Comparison of ENCODE assay signal across 8 cellular contexts in the genomic region with DNA sequence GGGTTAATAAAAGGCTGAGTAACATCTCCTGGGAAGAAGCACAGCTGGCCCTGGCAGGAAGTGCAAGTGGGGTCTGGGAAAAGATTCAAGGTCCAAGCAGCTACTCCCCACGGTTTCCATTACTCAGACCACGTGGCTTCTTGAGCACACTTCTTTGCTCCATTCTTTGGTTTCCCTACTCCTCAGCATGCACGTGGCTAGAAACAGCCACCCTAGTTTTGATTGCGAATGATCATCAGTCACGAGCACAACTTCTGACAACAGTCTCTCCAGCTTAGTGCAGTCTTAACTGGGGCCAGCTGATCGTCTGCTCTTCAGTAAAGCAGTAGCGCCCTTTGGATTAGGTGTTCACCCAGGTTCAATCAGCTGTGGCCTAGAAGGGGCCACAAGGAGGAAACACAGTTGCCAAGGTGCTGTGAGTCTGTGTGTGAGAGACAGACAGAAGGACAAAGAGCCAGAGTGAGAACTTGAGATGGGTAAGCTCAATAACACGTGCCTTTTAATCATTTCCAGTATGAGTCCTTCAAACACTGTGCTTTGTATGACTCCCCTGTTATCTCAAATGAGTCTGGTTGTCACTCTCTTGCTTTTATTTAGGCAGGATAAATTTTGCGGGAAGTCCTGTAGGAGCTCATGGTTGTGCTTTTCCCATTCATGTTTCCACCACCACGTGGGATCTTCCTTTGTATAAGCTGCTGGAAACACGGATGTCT. TPM values are rescaled to one million over a fixed set of nuclear protein-coding genes. Genes with fewer than 3 reads are reported as not detected.
A peak's percentile ranks its signal among the peaks of the same experiment; 100 is the strongest.
DNase-seq lines count a peak whose midpoint lies in the region; ATAC-seq and TF ChIP-seq lines count a peak whose summit lies in the region.

No MANE protein-coding gene starts in this region.

- intact Hi-C loops in body of pancreas (cut with DNase I), result no loop called here

- no peaks in the 10 kb centered on the region for H3K36me3 Mint-ChIP-seq in T-helper 1 cell treated with Interleukin-12 subunit alpha and Interleukin-12 subunit beta and Interleukin-4 antibody, amounts not matched to agents 30 μg/mL and 1 μg/mL, for 36 hours (ENCODE audit: low read depth)

- peaks cover 69% of the 10 kb centered on the region for H3K4me1 ChIP-seq in body of pancreas

- TF ChIP-seq CTCF in body of pancreas (IDR thresholded peaks at IDR 0.05), result no peak

- ATAC-seq in body of pancreas, result peak; percentile 62
- no peak for ATAC-seq in GM21825 (IDR thresholded peaks at IDR 0.05; ENCODE audit: unreplicated experiment)

- H3K27me3 ChIP-seq in body of pancreas, result no peaks in the 10 kb centered on the region

- H3K36me3 ChIP-seq in body of pancreas (replicated peaks in 1 of 2; ENCODE audit: insufficient read depth in 1 of 2, low read depth in 2 of 2), result no peaks in the 10 kb centered on the region

- peaks cover 72% of the 10 kb centered on the region for H3K27me3 Mint-ChIP-seq in T-helper 1 cell treated with Interleukin-12 subunit alpha and Interleukin-12 subunit beta and Interleukin-4 antibody, amounts not matched to agents 30 μg/mL and 1 μg/mL, for 36 hours (ENCODE audit: low read depth)

- WGBS in body of pancreas, 2 donors, result 24 to 28% methylated on average over 11 of the region's 11 CpGs

- H3K9me3 Mint-ChIP-seq in T-helper 1 cell treated with Interleukin-12 subunit alpha and Interleukin-12 subunit beta and Interleukin-4 antibody, amounts not matched to agents 30 μg/mL and 1 μg/mL, for 36 hours, result peaks cover 8% of the 10 kb centered on the region

- H3K9me3 ChIP-seq in body of pancreas, result no peaks in the 10 kb centered on the region

- peak overlapping the region; percentile 97 to 98 (median 98) for H3K27ac ChIP-seq in body of pancreas
- H3K27ac ChIP-seq in temporal lobe (ENCODE audit: low read depth, low read length), result peak overlapping the region; percentile 55

- no peak overlapping the region for H3K4me3 ChIP-seq in body of pancreas

- DNase-seq in T-helper 1 cell, result no peak
- DNase-seq in body of pancreas, result peak; percentile 87 to 94 (median 90)
- peak; percentile 20 for DNase-seq in kidney glomerular epithelial cell (lab: John Stamatoyannopoulos, UW)
- no peak for DNase-seq in occipital lobe (lab: John Stamatoyannopoulos, UW)
- DNase-seq in DMS153 treated with DMSO at 0.1 percent for 48 hours (lab: John Stamatoyannopoulos, UW; ENCODE audit: unreplicated experiment), result no peak

- TF ChIP-seq POLR2A in body of pancreas (IDR thresholded peaks at IDR 0.05), result peak; percentile 52 to 71 (median 64)

- H3K4me3 Mint-ChIP-seq in T-helper 1 cell treated with Interleukin-12 subunit alpha and Interleukin-12 subunit beta and Interleukin-4 antibody, amounts not matched to agents 30 μg/mL and 1 μg/mL, for 36 hours, result peak overlapping the region; percentile 27

- H3K4me1 Mint-ChIP-seq in T-helper 1 cell treated with Interleukin-12 subunit alpha and Interleukin-12 subunit beta and Interleukin-4 antibody, amounts not matched to agents 30 μg/mL and 1 μg/mL, for 36 hours (ENCODE audit: low read depth), result peaks cover 3% of the 10 kb centered on the region

- H3K27ac Mint-ChIP-seq in T-helper 1 cell treated with Interleukin-12 subunit alpha and Interleukin-12 subunit beta and Interleukin-4 antibody, amounts not matched to agents 30 μg/mL and 1 μg/mL, for 36 hours, result no peak overlapping the region

RNA-seq across cellular contexts. Expression of a gene that starts 1.0 kb away (rescaled TPM):
- total RNA-seq in body of pancreas (10 to 100 TPM; 32.0 to 33.7 TPM), temporal lobe (4.2 TPM), occipital lobe (5.6 TPM)

Comparison
In these comparisons a context has a peak if more than half of its experiments do, and no peak if none do; other contexts are left out.
1. DNase-seq: peak in body of pancreas (4 of 4) and kidney glomerular epithelial cell (single experiment); none in T-helper 1 cell (0 of 5), occipital lobe (single experiment) and DMS153 treated with DMSO at 0.1 percent for 48 hours (single experiment).